Comparison of ENCODE assay signal across 8 cellular contexts in genomic region chr2:27070653-27071276, GRCh38. TPM values are rescaled to one million over a fixed set of nuclear protein-coding genes. Genes with fewer than 3 reads are reported as not detected.
DNase-seq lines count a peak whose midpoint lies in the region; ATAC-seq and TF ChIP-seq lines count a peak whose summit lies in the region.

No MANE protein-coding gene starts in this region.

- H3K4me1 Mint-ChIP-seq in activated CD4-positive, alpha-beta T cell treated with anti-CD3 and anti-CD28 coated beads, Interleukin-2, amount 10 ng/mL, durations not matched to agents 7 days and 5 days: peaks cover 59% of the 10 kb centered on the region
- H3K4me1 Mint-ChIP-seq in activated naive CD8-positive, alpha-beta T cell treated with anti-CD3 and anti-CD28 coated beads, Interleukin-2, amount 50 U/mL, for 24 hours: peaks cover 61% of the 10 kb centered on the region

- H3K27me3 Mint-ChIP-seq in activated CD4-positive, alpha-beta T cell treated with anti-CD3 and anti-CD28 coated beads, Interleukin-2, amount 10 ng/mL, durations not matched to agents 7 days and 5 days: no peaks in the 10 kb centered on the region
- no peaks in the 10 kb centered on the region for H3K27me3 Mint-ChIP-seq in activated naive CD8-positive, alpha-beta T cell treated with anti-CD3 and anti-CD28 coated beads, Interleukin-2, amount 50 U/mL, for 24 hours

- no peaks in the 10 kb centered on the region for H3K9me3 ChIP-seq in thyroid gland

- peaks cover 21 to 37% of the 10 kb centered on the region in 2 donors for H3K4me1 ChIP-seq in thyroid gland

- H3K4me3 ChIP-seq in thyroid gland (replicated peaks in 1 of 3): peak overlapping the region; percentile 80 to 98 (median 82)

- CTCF ChIA-PET in activated CD4-positive, alpha-beta T cell treated with anti-CD3 and anti-CD28 coated beads, Interleukin-2, amount 10 ng/mL, durations not matched to agents 7 days and 5 days (lab: Charles Lee): interaction anchor here (0.8 to 8.7 kb wide), 9 partner anchors 11 to 109 kb away, joined by 3 to 44 read pairs (median 4); partner anchors contain the start of genes AGBL5 and KHK

- no peak for TF ChIP-seq CTCF in thyroid gland (IDR thresholded peaks at IDR 0.05)

- no peaks in the 10 kb centered on the region for H3K27me3 ChIP-seq in thyroid gland

- peaks cover 35% of the 10 kb centered on the region for H3K36me3 Mint-ChIP-seq in activated CD4-positive, alpha-beta T cell treated with anti-CD3 and anti-CD28 coated beads, Interleukin-2, amount 10 ng/mL, durations not matched to agents 7 days and 5 days (ENCODE audit: low read depth)
- peaks cover 30% of the 10 kb centered on the region for H3K36me3 Mint-ChIP-seq in activated naive CD8-positive, alpha-beta T cell treated with anti-CD3 and anti-CD28 coated beads, Interleukin-2, amount 50 U/mL, for 24 hours (ENCODE audit: low read depth)

- TF ChIP-seq POLR2A in thyroid gland (IDR thresholded peaks at IDR 0.05): no peak

- peak overlapping the region; percentile 97 for H3K4me3 Mint-ChIP-seq in activated CD4-positive, alpha-beta T cell treated with anti-CD3 and anti-CD28 coated beads, Interleukin-2, amount 10 ng/mL, durations not matched to agents 7 days and 5 days
- H3K4me3 Mint-ChIP-seq in activated naive CD8-positive, alpha-beta T cell treated with anti-CD3 and anti-CD28 coated beads, Interleukin-2, amount 50 U/mL, for 24 hours: peak overlapping the region; percentile 97

- no peaks in the 10 kb centered on the region for H3K9me3 Mint-ChIP-seq in activated CD4-positive, alpha-beta T cell treated with anti-CD3 and anti-CD28 coated beads, Interleukin-2, amount 10 ng/mL, durations not matched to agents 7 days and 5 days
- no peaks in the 10 kb centered on the region for H3K9me3 Mint-ChIP-seq in activated naive CD8-positive, alpha-beta T cell treated with anti-CD3 and anti-CD28 coated beads, Interleukin-2, amount 50 U/mL, for 24 hours

- no peak for ATAC-seq in activated naive CD8-positive, alpha-beta T cell treated with anti-CD3 and anti-CD28 coated beads, Interleukin-2, amount 50 U/mL, for 24 hours
- ATAC-seq in left lobe of liver: peak; percentile 2
- no peak for ATAC-seq in GM18858 (IDR thresholded peaks at IDR 0.05; ENCODE audit: unreplicated experiment)

- POLR2A ChIA-PET in activated CD4-positive, alpha-beta T cell treated with anti-CD3 and anti-CD28 coated beads, Interleukin-2, amount 10 ng/mL, durations not matched to agents 7 days and 5 days (lab: Charles Lee): interaction anchor here (0.8 to 1.4 kb wide), 3 partner anchors 10 to 19 kb away, joined by 3 to 9 read pairs (median 6); partner anchors contain the start of gene AGBL5

- DNase-seq in activated CD4-positive, alpha-beta T cell treated with anti-CD3 and anti-CD28 coated beads, Interleukin-2, amount 10 ng/mL, durations not matched to agents 7 days and 5 days: no peak
- DNase-seq in activated CD4-positive, alpha-beta T cell treated with anti-CD3 and anti-CD28 coated beads, Interleukin-2, amount 50 U/mL, for 4 hours: no peak
- DNase-seq in activated naive CD8-positive, alpha-beta T cell treated with anti-CD3 and anti-CD28 coated beads, Interleukin-2, amount 50 U/mL, for 24 hours: no peak
- DNase-seq in left lobe of liver (ENCODE audit: low spot score): no peak
- no peak for DNase-seq in thyroid gland
- DNase-seq in hypothalamus (lab: John Stamatoyannopoulos, UW): no peak
- DNase-seq in posterior vena cava (ENCODE audit: low spot score): no peak

- intact Hi-C loops in thyroid gland (cut with DNase I) (loop anchor here (5.0 kb wide), 1 partner anchor 38 kb away; the partner anchor contains the start of gene TMEM214), posterior vena cava (cut with DNase I) (no loop called here)

- H3K36me3 ChIP-seq in thyroid gland: peaks cover 0 to 10% of the 10 kb centered on the region in 2 donors

- peak overlapping the region; percentile 96 for H3K27ac Mint-ChIP-seq in activated CD4-positive, alpha-beta T cell treated with anti-CD3 and anti-CD28 coated beads, Interleukin-2, amount 10 ng/mL, durations not matched to agents 7 days and 5 days
- peak overlapping the region; percentile 92 for H3K27ac Mint-ChIP-seq in activated naive CD8-positive, alpha-beta T cell treated with anti-CD3 and anti-CD28 coated beads, Interleukin-2, amount 50 U/mL, for 24 hours

- whole genome bisulfite sequencing in thyroid gland, 2 donors: 3 to 8% methylated on average over 7 to 11 of the region's 11 CpGs

- peak overlapping the region; percentile 72 to 90 (median 81) for H3K27ac ChIP-seq in thyroid gland

RNA-seq across cellular contexts. Expression of gene OST4, which starts 0.7 kb away (rescaled TPM):
- 100 to 1,000 TPM; 309 to 386 TPM for total RNA-seq in activated CD4-positive, alpha-beta T cell treated with anti-CD3 and anti-CD28 coated beads, Interleukin-2, amount 10 ng/mL, durations not matched to agents 7 days and 5 days
- total RNA-seq in left lobe of liver (141 TPM), thyroid gland (100 to 1,000 TPM; 235 to 467 (median 261) TPM), posterior vena cava (100 to 1,000 TPM; 222 to 314 TPM)

RNA-seq across cellular contexts. Expression of gene EMILIN1, which starts 7.7 kb away (rescaled TPM):
- under 1 TPM; 0.56 to 0.64 TPM for total RNA-seq in activated CD4-positive, alpha-beta T cell treated with anti-CD3 and anti-CD28 coated beads, Interleukin-2, amount 10 ng/mL, durations not matched to agents 7 days and 5 days
- total RNA-seq in left lobe of liver (16.0 TPM), thyroid gland (10 to 100 TPM; 18.6 to 45.4 (median 29.3) TPM), posterior vena cava (100 to 1,000 TPM; 178 to 323 TPM)

RNA-seq across cellular contexts. Expression of gene KHK, which starts 15.8 kb away (rescaled TPM):
- total RNA-seq in activated CD4-positive, alpha-beta T cell treated with anti-CD3 and anti-CD28 coated beads, Interleukin-2, amount 10 ng/mL, durations not matched to agents 7 days and 5 days: 10 to 100 TPM in 1 of 2 experiments, 1 to 10 TPM in 1; 9.7 to 10.6 TPM
- 267 TPM for total RNA-seq in left lobe of liver
- total RNA-seq in thyroid gland: 1 to 10 TPM in 3 of 4 donors, under 1 TPM in 1; 0.44 to 2.3 (median 1.7) TPM
- total RNA-seq in posterior vena cava: 1 to 10 TPM; 5.7 to 7.8 TPM

RNA-seq across cellular contexts. Expression of gene AGBL5, which starts 19.3 kb away (rescaled TPM):
- 10 to 100 TPM; 17.9 to 19.1 TPM for total RNA-seq in activated CD4-positive, alpha-beta T cell treated with anti-CD3 and anti-CD28 coated beads, Interleukin-2, amount 10 ng/mL, durations not matched to agents 7 days and 5 days
- 7.6 TPM for total RNA-seq in left lobe of liver
- total RNA-seq in thyroid gland: 10 to 100 TPM; 29.1 to 40.0 (median 31.6) TPM
- total RNA-seq in posterior vena cava: 10 to 100 TPM; 20.0 to 22.9 TPM

RNA-seq across cellular contexts. Expression of gene TMEM214, which starts 38.0 kb away (rescaled TPM):
- total RNA-seq in activated CD4-positive, alpha-beta T cell treated with anti-CD3 and anti-CD28 coated beads, Interleukin-2, amount 10 ng/mL, durations not matched to agents 7 days and 5 days: 10 to 100 TPM; 73.2 to 77.1 TPM
- total RNA-seq in left lobe of liver (53.7 TPM), thyroid gland (10 to 100 TPM; 43.3 to 93.8 (median 78.9) TPM), posterior vena cava (10 to 100 TPM; 68.0 to 69.8 TPM)

Comparison
In these comparisons a context has a peak if more than half of its experiments do, and no peak if none do; other contexts are left out.
1. RNA of gene EMILIN1, which starts 7.7 kb away (total RNA-seq): 178 to 323 TPM in posterior vena cava, 18.6 to 45.4 TPM in thyroid gland and 16.0 TPM in left lobe of liver (single experiment); 0.56 to 0.64 TPM in activated CD4-positive, alpha-beta T cell treated with anti-CD3 and anti-CD28 coated beads, Interleukin-2, amount 10 ng/mL, durations not matched to agents 7 days and 5 days; every median in the first group is over 10 times any median in the second.
2. RNA of gene KHK, which starts 15.8 kb away (total RNA-seq): 267 TPM in left lobe of liver (single experiment); 9.7 to 10.6 TPM in activated CD4-positive, alpha-beta T cell treated with anti-CD3 and anti-CD28 coated beads, Interleukin-2, amount 10 ng/mL, durations not matched to agents 7 days and 5 days, 5.7 to 7.8 TPM in posterior vena cava and 0.44 to 2.3 TPM in thyroid gland; every median in the first group is over 10 times any median in the second.